1 cellular context compared by ENCODE assay signal in genomic region chr2:69816923-69817542, GRCh38.
TF ChIP-seq lines count a peak whose summit lies in the region.

No MANE protein-coding gene starts in this region.

TF ChIP-seq in HepG2, 621 proteins besides CTCF, POLR2A, EP300 and RAD21 (continued from another document and continues in another):
- no peak for TF ChIP-seq MAX (IDR thresholded peaks at IDR 0.05)
- TF ChIP-seq LRRFIP1 (CRISPR knock-in tag; conservative IDR thresholded peaks at IDR 0.05): no peak
- TF ChIP-seq PATZ1 (CRISPR knock-in tag; IDR thresholded peaks at IDR 0.05): no peak
- no peak for TF ChIP-seq MED13 (CRISPR knock-in tag; IDR thresholded peaks at IDR 0.05)
- TF ChIP-seq LCORL (IDR thresholded peaks at IDR 0.05): no peak
- no peak for TF ChIP-seq LCORL (CRISPR knock-in tag; IDR thresholded peaks at IDR 0.05)
- TF ChIP-seq ZNF160 (CRISPR knock-in tag; IDR thresholded peaks at IDR 0.05): no peak
- TF ChIP-seq ZNF713 (CRISPR knock-in tag; IDR thresholded peaks at IDR 0.05): no peak
- no peak; the same call in 1 of the 2 replicates for TF ChIP-seq ZMYM4 (CRISPR knock-in tag; IDR thresholded peaks at IDR 0.05)
- TF ChIP-seq MXD1 (CRISPR knock-in tag; IDR thresholded peaks at IDR 0.05): no peak
- no peak for TF ChIP-seq ZNF136 (CRISPR knock-in tag; IDR thresholded peaks at IDR 0.05; ENCODE audit: low read depth)
- no peak for TF ChIP-seq ZNF550 (CRISPR knock-in tag; IDR thresholded peaks at IDR 0.05; ENCODE audit: borderline replicate concordance)
- TF ChIP-seq ATF3 (CRISPR knock-in tag; IDR thresholded peaks at IDR 0.05): 0 out of 2 replicates have a peak, but pooled peaks have one; percentile 37
- no peak for TF ChIP-seq HNRNPL (IDR thresholded peaks at IDR 0.05; ENCODE audit: low read depth, low read length)
- no peak for TF ChIP-seq ZNF335 (CRISPR knock-in tag; IDR thresholded peaks at IDR 0.05)
- TF ChIP-seq POLR2AphosphoS2 (IDR thresholded peaks at IDR 0.05; ENCODE audit: low read depth, low read length): no peak
- TF ChIP-seq ZNF256 (CRISPR knock-in tag; conservative IDR thresholded peaks at IDR 0.05): no peak
- no peak for TF ChIP-seq GLI4 (CRISPR knock-in tag; IDR thresholded peaks at IDR 0.05; ENCODE audit: borderline replicate concordance)
- no peak for TF ChIP-seq ZBTB4 (CRISPR knock-in tag; IDR thresholded peaks at IDR 0.05; ENCODE audit: borderline replicate concordance)
- no peak for TF ChIP-seq TGIF2 (CRISPR knock-in tag; IDR thresholded peaks at IDR 0.05)
- TF ChIP-seq KIAA2018 (CRISPR knock-in tag; IDR thresholded peaks at IDR 0.05; ENCODE audit: borderline replicate concordance): no peak
- 0 out of 2 replicates have a peak, but pooled peaks have one; percentile 55 for TF ChIP-seq RFXANK (CRISPR knock-in tag; IDR thresholded peaks at IDR 0.05)
- no peak for TF ChIP-seq ZNF556 (CRISPR knock-in tag; IDR thresholded peaks at IDR 0.05; ENCODE audit: borderline replicate concordance)
- peak; percentile 23; the same call in 1 of the 2 replicates for TF ChIP-seq ZSCAN9 (CRISPR knock-in tag; IDR thresholded peaks at IDR 0.05; ENCODE audit: borderline replicate concordance)
- TF ChIP-seq ZKSCAN1 (IDR thresholded peaks at IDR 0.05; ENCODE audit: low read length): no peak
- no peak for TF ChIP-seq KAT7 (CRISPR knock-in tag; IDR thresholded peaks at IDR 0.05; ENCODE audit: borderline replicate concordance)
- TF ChIP-seq RXRB (CRISPR knock-in tag; IDR thresholded peaks at IDR 0.05; ENCODE audit: borderline replicate concordance): 0 out of 2 replicates have a peak, but pooled peaks have one; percentile 45
- no peak for TF ChIP-seq EZH2 (conservative IDR thresholded peaks at IDR 0.05; ENCODE audit: low read depth, low read length)
- TF ChIP-seq CREBL2 (CRISPR knock-in tag; IDR thresholded peaks at IDR 0.05; ENCODE audit: borderline replicate concordance): no peak
- no peak for TF ChIP-seq CHD4 (IDR thresholded peaks at IDR 0.05; ENCODE audit: borderline replicate concordance, low read length)
- no peak for TF ChIP-seq ZNF703 (CRISPR knock-in tag; IDR thresholded peaks at IDR 0.05; ENCODE audit: borderline replicate concordance)
- TF ChIP-seq DBP (CRISPR knock-in tag; IDR thresholded peaks at IDR 0.05; ENCODE audit: not compliant biosample characterization): no peak
- TF ChIP-seq SIX4 (CRISPR knock-in tag; IDR thresholded peaks at IDR 0.05): no peak
- TF ChIP-seq SSRP1 (CRISPR knock-in tag; IDR thresholded peaks at IDR 0.05): 0 out of 2 replicates have a peak, but pooled peaks have one; percentile 59
- no peak for TF ChIP-seq MLX (CRISPR knock-in tag; IDR thresholded peaks at IDR 0.05)
- TF ChIP-seq SAFB2 (CRISPR knock-in tag; IDR thresholded peaks at IDR 0.05; ENCODE audit: borderline replicate concordance, low read depth): no peak
